8 cellular contexts compared by ENCODE assay signal in genomic region chr1:1918901-1919303, GRCh38. TPM values are rescaled to one million over a fixed set of nuclear protein-coding genes. Genes with fewer than 3 reads are reported as not detected.
A peak's percentile ranks its signal among the peaks of the same experiment; 100 is the strongest.
DNase-seq lines count a peak whose midpoint lies in the region; ATAC-seq and TF ChIP-seq lines count a peak whose summit lies in the region.

TSS of gene TMEM52 (minus strand) at chr1:1919279. CDS start at chr1:1919265, 14 bp downstream.

- no peaks in the 10 kb centered on the region for H3K27me3 Mint-ChIP-seq in activated T-cell treated with anti-CD3 and anti-CD28 coated beads, Interleukin-2, amount 50 U/mL, for 72 hours (ENCODE audit: low read depth)

- intact Hi-C loops in left colon (cut with DNase I, micrococcal nuclease) = no loop called here

- no peak for TF ChIP-seq EP300 in upper lobe of left lung (IDR thresholded peaks at IDR 0.05)

- no peaks in the 10 kb centered on the region for H3K9me3 Mint-ChIP-seq in activated T-cell treated with anti-CD3 and anti-CD28 coated beads, Interleukin-2, amount 50 U/mL, for 72 hours

- peaks cover 5% of the 10 kb centered on the region for H3K4me1 Mint-ChIP-seq in activated T-cell treated with anti-CD3 and anti-CD28 coated beads, Interleukin-2, amount 50 U/mL, for 72 hours (ENCODE audit: low read depth)

- no peaks in the 10 kb centered on the region for H3K36me3 Mint-ChIP-seq in activated T-cell treated with anti-CD3 and anti-CD28 coated beads, Interleukin-2, amount 50 U/mL, for 72 hours (ENCODE audit: insufficient read depth in 2 of 2)

- peaks cover 14 to 22% (median 16%) of the 10 kb centered on the region in 4 donors for H3K4me1 ChIP-seq in upper lobe of left lung

- ATAC-seq in HG03060 (IDR thresholded peaks at IDR 0.05; ENCODE audit: low read depth, unreplicated experiment) = peak; percentile 2
- peak; percentile 49 to 52 for ATAC-seq in activated T-cell treated with anti-CD3 and anti-CD28 coated beads, Interleukin-2, amount 50 U/mL, for 72 hours (replicated peaks in 1 of 2)
- ATAC-seq in left colon = peak; percentile 38
- ATAC-seq in upper lobe of left lung (ENCODE audit: low FRiP score in 2 of 2) = peak in 1 of 2 donors; percentile 0

- TF ChIP-seq CTCF in upper lobe of left lung (IDR thresholded peaks at IDR 0.05) = peak in 2 of 6 experiments; percentile 5 to 37

- H3K4me3 ChIP-seq in upper lobe of left lung = peak within 1 kb of the TSS; percentile 59 to 74 (median 60)

- no peaks in the 10 kb centered on the region for H3K36me3 ChIP-seq in upper lobe of left lung

- no peak within 1 kb of the TSS for H3K27ac Mint-ChIP-seq in activated T-cell treated with anti-CD3 and anti-CD28 coated beads, Interleukin-2, amount 50 U/mL, for 72 hours

- no peaks in the 10 kb centered on the region for H3K27me3 ChIP-seq in upper lobe of left lung

- DNase-seq in NCI-H2196 treated with DMSO at 0.1 percent for 48 hours (lab: John Stamatoyannopoulos, UW; ENCODE audit: unreplicated experiment) (peak; percentile 84), NCI-H2196 (lab: John Stamatoyannopoulos, UW; ENCODE audit: unreplicated experiment) (no peak), left colon (peak in 1 of 2 donors; percentile 83), upper lobe of left lung (no peak), LoVo (ENCODE audit: low spot score) (no peak), NCI-H345 (lab: John Stamatoyannopoulos, UW) (no peak)
- no peak for DNase-seq in activated T-cell treated with anti-CD3 and anti-CD28 coated beads, Interleukin-2, amount 50 U/mL, for 72 hours

- H3K4me3 Mint-ChIP-seq in activated T-cell treated with anti-CD3 and anti-CD28 coated beads, Interleukin-2, amount 50 U/mL, for 72 hours = peak within 1 kb of the TSS; percentile 60 to 69

- WGBS in upper lobe of left lung, 2 donors = 0% methylated on average over 11 of the region's 44 CpGs; no CpG with 5 or more reads in 1 of the 2 donors

- TF ChIP-seq POLR2A in upper lobe of left lung (IDR thresholded peaks at IDR 0.05) = peak in 2 of 4 donors; percentile 42 to 69

- H3K27ac ChIP-seq in upper lobe of left lung = peak within 1 kb of the TSS; percentile 51 to 76 (median 70)

- H3K9me3 ChIP-seq in upper lobe of left lung = no peaks in the 10 kb centered on the region

RNA-seq across cellular contexts. Expression of gene TMEM52, which starts in this region (rescaled TPM):
- 1 to 10 TPM in 1 of 2 donors, under 1 TPM in 1; 0.88 to 1.0 TPM for total RNA-seq in activated T-cell treated with anti-CD3 and anti-CD28 coated beads, Interleukin-2, amount 50 U/mL, for 72 hours
- total RNA-seq in left colon (1 to 10 TPM; 4.1 to 4.3 TPM), upper lobe of left lung (1 to 10 TPM in 4 of 6 donors, under 1 TPM in 1, not detected in 1; 0.59 to 3.8 (median 2.7) TPM)
